In the genomic region with DNA sequence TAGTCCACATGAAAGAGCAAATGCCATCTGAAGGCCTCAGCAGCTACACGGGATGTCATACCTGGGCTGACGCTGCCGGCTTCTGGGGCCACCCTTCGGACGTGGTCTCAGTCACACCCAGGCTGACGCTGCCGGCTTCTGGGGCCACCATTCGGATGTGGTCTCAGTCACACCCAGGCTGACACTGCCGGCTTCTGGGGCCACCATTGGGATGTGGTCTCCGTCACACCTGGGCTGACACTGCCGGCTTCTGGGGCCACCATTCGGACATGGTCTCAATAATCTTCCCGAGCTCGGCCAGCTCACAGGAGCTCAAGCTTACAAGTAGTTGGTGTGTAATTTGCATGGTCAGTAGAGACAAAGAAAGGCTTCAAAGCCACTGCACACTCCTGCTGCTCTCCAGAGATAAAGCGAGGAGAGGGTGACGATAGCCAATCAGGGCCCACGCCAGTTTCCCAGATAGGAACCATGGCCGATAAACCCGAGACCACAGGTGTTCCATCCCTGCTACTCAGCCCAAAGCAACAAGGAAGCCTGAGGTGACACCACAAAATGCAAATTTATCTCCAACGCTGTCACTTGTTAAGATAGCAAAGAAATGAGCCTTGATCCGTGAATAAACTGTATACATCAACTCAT, we compare ENCODE assay signal across 23 cellular contexts.
A peak's percentile ranks its signal among the peaks of the same experiment; 100 is the strongest.
DNase-seq lines count a peak whose midpoint lies in the region; ATAC-seq and TF ChIP-seq lines count a peak whose summit lies in the region.
"Had no signal": no experiment of that assay in that cellular context is flagged by ENCODE, and none has a peak within 500 bp of the region (broad histone marks: within the 10 kb centered on the region; RNA-seq: fewer than 3 reads in every experiment).

No MANE protein-coding gene starts in this region.

- H3K9me3 ChIP-seq in upper lobe of right lung = no peaks in the 10 kb centered on the region

- TF ChIP-seq CTCF in brain (conservative IDR thresholded peaks at IDR 0.05) (no peak), upper lobe of right lung (IDR thresholded peaks at IDR 0.05) (no peak)

- H3K36me3 ChIP-seq in upper lobe of right lung = no peaks in the 10 kb centered on the region

- H3K27me3 ChIP-seq in upper lobe of right lung = no peaks in the 10 kb centered on the region

- H3K27ac ChIP-seq in upper lobe of right lung = no peak overlapping the region
- H3K27ac ChIP-seq: 22Rv1, RWPE1 had no signal

- peaks cover 25% of the 10 kb centered on the region for H3K36me3 Mint-ChIP-seq in brain

- peak; percentile 44 for DNase-seq in activated effector memory CD4-positive, alpha-beta T cell treated with anti-CD3 and anti-CD28 coated beads, Interleukin-2, amount 50 U/mL, for 16 hours
- DNase-seq in activated effector memory CD4-positive, alpha-beta T cell treated with Interleukin-2 at 50 U/mL for 16 hours = no peak
- peak; percentile 85 for DNase-seq in mesenteric fat pad (ENCODE audit: low spot score)
- peak; percentile 25 for DNase-seq in upper lobe of right lung
- no peak for DNase-seq in LoVo (ENCODE audit: low spot score)
- DNase-seq: DMS153, GOT3, HCEC 1CT, KG1, NCI-H1048, NCI-H1417, NCI-H1694, NCI-H2029 treated with DMSO at 0.1 percent for 48 hours, NCI-H446 treated with DMSO at 0.1 percent for 48 hours, NCI-H69, SHP77 treated with DMSO at 0.1 percent for 48 hours had no signal

- intact Hi-C loops in upper lobe of right lung (cut with DNase I) = no loop called here

- H3K27ac Mint-ChIP-seq in brain = peak overlapping the region in 4 of 5 experiments; percentile 8 to 91 (median 26)
- H3K27ac Mint-ChIP-seq: B cell had no signal

- ATAC-seq in upper lobe of right lung (no peak), GM19467 (IDR thresholded peaks at IDR 0.05; ENCODE audit: unreplicated experiment) (no peak), GM19351 (IDR thresholded peaks at IDR 0.05; ENCODE audit: unreplicated experiment) (no peak)
- ATAC-seq: Panc1 had no signal

- peaks cover 13% of the 10 kb centered on the region for H3K4me1 Mint-ChIP-seq in brain
- H3K4me1 Mint-ChIP-seq: B cell had no signal

- H3K9me3 Mint-ChIP-seq in brain = peaks cover 0 to 66% (median 0%) of the 10 kb centered on the region in 5 experiments

- H3K4me3 Mint-ChIP-seq in brain = peak overlapping the region in 1 of 5 experiments; percentile 57
- H3K4me3 Mint-ChIP-seq: B cell had no signal

- H3K27me3 Mint-ChIP-seq in brain = no peaks in the 10 kb centered on the region
- H3K27me3 Mint-ChIP-seq: B cell had no signal

- no peak overlapping the region for H3K4me3 ChIP-seq in upper lobe of right lung

- H3K4me1 ChIP-seq in upper lobe of right lung = no peaks in the 10 kb centered on the region

Comparison
In these comparisons a context has a peak if more than half of its experiments do, and no peak if none do; other contexts are left out.
1. DNase-seq: peak in activated effector memory CD4-positive, alpha-beta T cell treated with anti-CD3 and anti-CD28 coated beads, Interleukin-2, amount 50 U/mL, for 16 hours (single experiment), mesenteric fat pad (single experiment) and upper lobe of right lung (single experiment); none in activated effector memory CD4-positive, alpha-beta T cell treated with Interleukin-2 at 50 U/mL for 16 hours (single experiment) and LoVo (single experiment).